In the genomic region with DNA sequence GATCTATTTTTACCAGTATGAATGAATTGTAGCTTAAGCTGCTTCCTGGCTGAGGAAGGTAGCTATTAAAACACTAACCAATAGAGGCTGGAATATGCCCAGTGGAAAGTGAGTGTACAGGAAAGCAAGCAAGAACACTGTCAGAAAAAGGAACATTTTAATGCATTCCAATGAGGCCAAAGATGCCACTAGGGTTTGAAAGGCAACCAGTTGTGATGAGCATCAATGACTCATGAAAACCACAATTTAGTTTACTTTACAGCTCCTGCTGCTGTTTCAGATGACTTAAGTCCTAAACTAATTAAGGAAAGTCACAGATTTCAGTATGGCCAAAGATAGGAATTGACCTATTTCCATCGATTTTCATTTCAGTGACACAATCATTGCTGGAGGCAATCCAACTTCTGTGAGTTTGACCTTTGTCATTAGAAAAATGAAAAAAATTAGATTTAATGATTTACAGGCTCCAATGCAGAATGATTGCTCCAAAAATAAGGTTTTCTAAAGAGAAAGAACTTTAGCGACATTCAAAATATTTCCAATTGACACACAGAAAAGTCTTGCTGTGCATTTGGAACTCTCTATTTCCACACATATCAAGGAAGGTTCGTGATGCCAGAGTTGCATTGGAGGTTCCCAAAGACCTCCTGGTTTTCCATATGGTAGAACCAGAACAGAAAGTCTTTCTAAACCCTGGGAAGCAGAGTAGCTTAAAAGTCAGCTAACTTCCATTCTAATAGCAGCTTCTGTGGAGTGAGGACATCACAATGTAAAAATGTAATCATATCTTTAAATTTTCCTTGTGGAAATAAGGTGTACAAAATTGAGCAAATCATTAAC, we compare ENCODE assay signal across 14 cellular contexts.
DNase-seq lines count a peak whose midpoint lies in the region; ATAC-seq, FAIRE-seq and TF ChIP-seq lines count a peak whose summit lies in the region.
"Had no signal": no experiment of that assay in that cellular context is flagged by ENCODE, and none has a peak within 500 bp of the region (broad histone marks: within the 10 kb centered on the region; RNA-seq: fewer than 3 reads in every experiment).

No MANE protein-coding gene starts in this region.

- H3K36me3 ChIP-seq in BJ (ENCODE audit: control insufficient read depth, insufficient read depth, low read length) = no peaks in the 10 kb centered on the region
- H3K36me3 ChIP-seq in GM12878 (ENCODE audit: control insufficient read depth in 2 of 2, insufficient read depth in 2 of 2, low read length in 1 of 2) = no peaks in the 10 kb centered on the region
- no peaks in the 10 kb centered on the region for H3K36me3 ChIP-seq in liver (ENCODE audit: control insufficient read depth in 4 of 4, insufficient read depth in 3 of 4, low read depth in 1 of 4, low read length in 3 of 4)

- H2AFZ ChIP-seq in GM12878 (ENCODE audit: control insufficient read depth, low read depth, low read length) = no peak overlapping the region
- H2AFZ ChIP-seq: GM23338 had no signal

- TF ChIP-seq RAD21 in GM12878 (IDR thresholded peaks at IDR 0.05; ENCODE audit: insufficient read depth, low read depth, low read length) (no peak), liver (IDR thresholded peaks at IDR 0.05) (peak; percentile 18 to 22)

- H3K4me3 ChIP-seq in BJ (ENCODE audit: low read depth, low read length) = no peak overlapping the region
- no peak overlapping the region for H3K4me3 ChIP-seq in GM12878
- peak overlapping the region in 2 of 3 donors; percentile 28 to 38 for H3K4me3 ChIP-seq in liver (ENCODE audit: low read depth in 1 of 3, low read length in 3 of 3)
- H3K4me3 ChIP-seq: GM23338 had no signal

- no TSS peak for BruUV-seq in GM12878 (replicated peaks; lab: Mats Ljungman, UMichigan)

- H3K27ac ChIP-seq in GM12878 (ENCODE audit: control insufficient read depth, insufficient read depth) (no peak overlapping the region), liver (ENCODE audit: low read depth in 1 of 2, low read length in 2 of 2) (no peak overlapping the region)

- no peak for TF ChIP-seq EP300 in GM12878 (IDR thresholded peaks at IDR 0.05; ENCODE audit: borderline replicate concordance in 1 of 2, control insufficient read depth in 1 of 2, low read depth in 2 of 2, low read length in 2 of 2)

- no peaks in the 10 kb centered on the region for H3K4me1 ChIP-seq in GM12878 (ENCODE audit: control insufficient read depth, insufficient read depth, low read length)
- H3K4me1 ChIP-seq in liver (ENCODE audit: control insufficient read depth in 4 of 4, insufficient read depth in 4 of 4, low read length in 3 of 4) = peaks cover 0 to 19% (median 8%) of the 10 kb centered on the region in 4 donors

- H3K27me3 ChIP-seq in BJ (ENCODE audit: control insufficient read depth, insufficient read depth, low read length) = no peaks in the 10 kb centered on the region
- no peaks in the 10 kb centered on the region for H3K27me3 ChIP-seq in GM12878 (replicated peaks in 1 of 2; ENCODE audit: control insufficient read depth in 2 of 2, insufficient read depth in 2 of 2, low read length in 1 of 2)
- H3K27me3 ChIP-seq in liver (ENCODE audit: control insufficient read depth in 4 of 4, insufficient read depth in 4 of 4, low read length in 3 of 4) = no peaks in the 10 kb centered on the region

- SMC1A ChIA-PET in GM12878 (lab: Charles Lee; ENCODE audit: uncharacterized antibody, unreplicated experiment) = no interaction called here

- H4K20me1 ChIP-seq in GM12878 (ENCODE audit: control insufficient read depth, insufficient read depth) = no peaks in the 10 kb centered on the region

- DNase-seq in BJ (ENCODE audit: low read depth) (peak; percentile 97), Kasumi-1 (lab: John Stamatoyannopoulos, UW) (peak; percentile 79 to 85), GM12878 (ENCODE audit: low read depth, low spot score) (no peak), NCI-H510A (lab: John Stamatoyannopoulos, UW) (no peak), superior temporal gyrus (ENCODE audit: extremely low spot score) (no peak)
- no peak for DNase-seq in effector CD4-positive, alpha-beta T cell
- DNase-seq: activated CD4-positive, alpha-beta T cell treated with anti-CD3 and anti-CD28 coated beads for 48 hours; cortex of kidney; naive B cell; NCI-H2029 had no signal

- H3K9me3 ChIP-seq in GM12878 (replicated peaks; ENCODE audit: control insufficient read depth, insufficient read depth, low read length) (no peaks in the 10 kb centered on the region), liver (ENCODE audit: control insufficient read depth in 4 of 4, low read length in 3 of 4) (no peaks in the 10 kb centered on the region)

- H3K4me2 ChIP-seq in GM12878 (ENCODE audit: control insufficient read depth, insufficient read depth) = no peak overlapping the region
- H3K4me2 ChIP-seq: GM23338 had no signal

- no peak for FAIRE-seq in GM12878 (lab: Jason Lieb, UNC)
- FAIRE-seq: G401.6 had no signal

- in situ Hi-C loops in GM12878 (cut with MboI) = no loop called here

- POLR2A ChIA-PET in BJ (lab: Charles Lee) (no interaction called here), GM12878 (lab: Charles Lee) (no interaction called here)

- intact Hi-C loops in GM12878 (cut with micrococcal nuclease; ENCODE audit: unreplicated experiment) = no loop called here

- peak; percentile 37; the same call in 2 of the 3 replicates for ATAC-seq in GM12878
- ATAC-seq in HG03439 (IDR thresholded peaks at IDR 0.05; ENCODE audit: unreplicated experiment) = no peak
- ATAC-seq: GM23338 had no signal

- TF ChIP-seq CTCF in BJ (IDR thresholded peaks at IDR 0.05; ENCODE audit: insufficient read depth, low read depth, low read length) (0 out of 2 replicates have a peak, but pooled peaks have one; percentile 12), GM12878 (IDR thresholded peaks at IDR 0.05 in 2 of 3, conservative IDR thresholded peaks at IDR 0.05 in 1 of 3; ENCODE audit: control insufficient read depth in 2 of 3, extremely low read depth in 1 of 3, insufficient read depth in 1 of 3, low read depth in 3 of 3, low read length in 3 of 3) (no peak), liver (IDR thresholded peaks at IDR 0.05; ENCODE audit: low read depth, low read length, missing input control) (no peak)

- CTCF ChIA-PET in BJ (lab: Yijun Ruan, JAX) = no interaction called here
- CTCF ChIA-PET in GM12878 (lab: Yijun Ruan, JAX) = no interaction called here

- 51% methylated on average over 3 of the region's 3 CpGs for WGBS in GM12878 (ENCODE audit: insufficient coverage, insufficient replicate concordance, low lambda C conversion rate, missing lambda C conversion rate)
- WGBS in liver = 25% methylated on average over 3 of the region's 3 CpGs

- no peak for TF ChIP-seq POLR2A in GM12878 (IDR thresholded peaks at IDR 0.05; ENCODE audit: low read depth, low read length)

- RAD21 ChIA-PET in GM12878 (lab: Charles Lee; ENCODE audit: unreplicated experiment) = no interaction called here

- no peaks in the 10 kb centered on the region for H3K79me2 ChIP-seq in GM12878 (ENCODE audit: control insufficient read depth, insufficient read depth, low read length)

- H3K9ac ChIP-seq in GM12878 (ENCODE audit: control insufficient read depth, insufficient read depth, low read length) (no peak overlapping the region), liver (ENCODE audit: low read depth in 1 of 2, low read length in 2 of 2) (no peak overlapping the region)

TF ChIP-seq in GM12878, 131 proteins besides CTCF, POLR2A, EP300 and RAD21:
- TF ChIP-seq RUNX3 (IDR thresholded peaks at IDR 0.05; ENCODE audit: low read length) = peak; percentile 66; the same call in 1 of the 2 replicates
- no peak for TF ChIP-seq YY1 (IDR thresholded peaks at IDR 0.05; ENCODE audit: low read depth, low read length)

TF ChIP-seq in liver, 16 proteins besides CTCF, POLR2A, EP300 and RAD21 (continues in another document):
- TF ChIP-seq YY1 (IDR thresholded peaks at IDR 0.05) (peak; percentile 47), HNF4A (conservative IDR thresholded peaks at IDR 0.05) (peak; percentile 49 to 68), RXRA (IDR thresholded peaks at IDR 0.05) (peak; percentile 52 to 54), EGR1 (IDR thresholded peaks at IDR 0.05; ENCODE audit: low read depth in 2 of 2) (no peak), SP1 (IDR thresholded peaks at IDR 0.05) (peak; percentile 77), FOXA1 (IDR thresholded peaks at IDR 0.05) (no peak), TAF1 (conservative IDR thresholded peaks at IDR 0.05) (no peak), FOXA2 (IDR thresholded peaks at IDR 0.05) (no peak), HNF4G (IDR thresholded peaks at IDR 0.05) (peak; percentile 23)
- TF ChIP-seq, protein P1, sequence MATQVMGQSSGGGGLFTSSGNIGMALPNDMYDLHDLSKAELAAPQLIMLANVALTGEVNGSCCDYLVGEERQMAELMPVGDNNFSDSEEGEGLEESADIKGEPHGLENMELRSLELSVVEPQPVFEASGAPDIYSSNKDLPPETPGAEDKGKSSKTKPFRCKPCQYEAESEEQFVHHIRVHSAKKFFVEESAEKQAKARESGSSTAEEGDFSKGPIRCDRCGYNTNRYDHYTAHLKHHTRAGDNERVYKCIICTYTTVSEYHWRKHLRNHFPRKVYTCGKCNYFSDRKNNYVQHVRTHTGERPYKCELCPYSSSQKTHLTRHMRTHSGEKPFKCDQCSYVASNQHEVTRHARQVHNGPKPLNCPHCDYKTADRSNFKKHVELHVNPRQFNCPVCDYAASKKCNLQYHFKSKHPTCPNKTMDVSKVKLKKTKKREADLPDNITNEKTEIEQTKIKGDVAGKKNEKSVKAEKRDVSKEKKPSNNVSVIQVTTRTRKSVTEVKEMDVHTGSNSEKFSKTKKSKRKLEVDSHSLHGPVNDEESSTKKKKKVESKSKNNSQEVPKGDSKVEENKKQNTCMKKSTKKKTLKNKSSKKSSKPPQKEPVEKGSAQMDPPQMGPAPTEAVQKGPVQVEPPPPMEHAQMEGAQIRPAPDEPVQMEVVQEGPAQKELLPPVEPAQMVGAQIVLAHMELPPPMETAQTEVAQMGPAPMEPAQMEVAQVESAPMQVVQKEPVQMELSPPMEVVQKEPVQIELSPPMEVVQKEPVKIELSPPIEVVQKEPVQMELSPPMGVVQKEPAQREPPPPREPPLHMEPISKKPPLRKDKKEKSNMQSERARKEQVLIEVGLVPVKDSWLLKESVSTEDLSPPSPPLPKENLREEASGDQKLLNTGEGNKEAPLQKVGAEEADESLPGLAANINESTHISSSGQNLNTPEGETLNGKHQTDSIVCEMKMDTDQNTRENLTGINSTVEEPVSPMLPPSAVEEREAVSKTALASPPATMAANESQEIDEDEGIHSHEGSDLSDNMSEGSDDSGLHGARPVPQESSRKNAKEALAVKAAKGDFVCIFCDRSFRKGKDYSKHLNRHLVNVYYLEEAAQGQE (IDR thresholded peaks at IDR 0.05) = no peak
- TF ChIP-seq, protein P2, sequence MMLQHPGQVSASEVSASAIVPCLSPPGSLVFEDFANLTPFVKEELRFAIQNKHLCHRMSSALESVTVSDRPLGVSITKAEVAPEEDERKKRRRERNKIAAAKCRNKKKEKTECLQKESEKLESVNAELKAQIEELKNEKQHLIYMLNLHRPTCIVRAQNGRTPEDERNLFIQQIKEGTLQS (IDR thresholded peaks at IDR 0.05) = no peak

Comparison
In these comparisons a context has a peak if more than half of its experiments do, and no peak if none do; other contexts are left out.
1. DNase-seq: peak in BJ (single experiment) and Kasumi-1 (2 of 2); none in GM12878 (single experiment), NCI-H510A (single experiment), superior temporal gyrus (single experiment) and effector CD4-positive, alpha-beta T cell (single experiment).
2. H3K4me3 ChIP-seq: peak in liver (2 of 3); none in BJ (single experiment) and GM12878 (single experiment).